In genomic region chr10:103787251-103787816, GRCh38 we compare ENCODE assay signal across 18 cellular contexts.
DNase-seq lines count a peak whose midpoint lies in the region; TF ChIP-seq lines count a peak whose summit lies in the region.
"Had no signal": no experiment of that assay in that cellular context is flagged by ENCODE, and none has a peak within 500 bp of the region (broad histone marks: within the 10 kb centered on the region; RNA-seq: fewer than 3 reads in every experiment).

No MANE protein-coding gene starts in this region.

- H2BK12ac ChIP-seq in neuronal stem cell (ENCODE audit: low read length), result no peak overlapping the region

- no peak overlapping the region for H2BK120ac ChIP-seq in neuronal stem cell (ENCODE audit: low read depth, low read length)

- no peak overlapping the region for H3K4ac ChIP-seq in neuronal stem cell (ENCODE audit: low read length)

- no peak overlapping the region for H4K91ac ChIP-seq in neuronal stem cell (ENCODE audit: low read depth, low read length, poor library complexity)

- H3K4me1 Mint-ChIP-seq in activated T-helper 1 cell treated with anti-CD3 and anti-CD28 coated beads, Interleukin-12 subunit alpha, Interleukin-12 subunit beta, Interleukin-2, Interleukin-4 antibody, amounts not matched to agents 30 ng/mL and 10 ng/mL and 1 ng/mL, durations not matched to agents 14 hours and 24 hours and 36 hours (ENCODE audit: low read depth), result peaks cover 13% of the 10 kb centered on the region

- H3K27ac ChIP-seq in BLaER1 (no peak overlapping the region; the same call in 1 of the 2 replicates), esophagus squamous epithelium (peak overlapping the region; percentile 6 to 94 (median 90)), neuronal stem cell (replicated peaks; ENCODE audit: low read length) (no peak overlapping the region)

- no peaks in the 10 kb centered on the region for H3K79me1 ChIP-seq in neuronal stem cell (ENCODE audit: low read depth, low read length)

- H3K9me3 Mint-ChIP-seq in activated T-helper 1 cell treated with anti-CD3 and anti-CD28 coated beads, Interleukin-12 subunit alpha, Interleukin-12 subunit beta, Interleukin-2, Interleukin-4 antibody, amounts not matched to agents 30 ng/mL and 10 ng/mL and 1 ng/mL, durations not matched to agents 14 hours and 24 hours and 36 hours, result no peaks in the 10 kb centered on the region
- H3K9me3 Mint-ChIP-seq: CD4-positive, alpha-beta memory T cell had no signal

- peaks cover 62% of the 10 kb centered on the region for H3K36me3 ChIP-seq in BLaER1
- H3K36me3 ChIP-seq in esophagus squamous epithelium, result peaks cover 0 to 5% (median 0%) of the 10 kb centered on the region in 3 donors
- H3K36me3 ChIP-seq in neuronal stem cell (replicated peaks in 1 of 2; ENCODE audit: control insufficient read depth in 2 of 2, insufficient read depth in 2 of 2, low read length in 2 of 2), result peaks cover 0 to 5% of the 10 kb centered on the region in 2 donors

- no peaks in the 10 kb centered on the region for H3K9me3 ChIP-seq in BLaER1
- H3K9me3 ChIP-seq in esophagus squamous epithelium, result no peaks in the 10 kb centered on the region
- no peaks in the 10 kb centered on the region for H3K9me3 ChIP-seq in neuronal stem cell (replicated peaks in 1 of 2; ENCODE audit: control insufficient read depth in 2 of 2, insufficient read depth in 1 of 2, low read depth in 1 of 2, low read length in 2 of 2)
- H3K9me3 ChIP-seq: Caco-2 had no signal

- peak overlapping the region; percentile 12 for H3K18ac ChIP-seq in neuronal stem cell (ENCODE audit: low read length)

- H2AFZ ChIP-seq in neuronal stem cell (ENCODE audit: low read length), result no peak overlapping the region

- H4K8ac ChIP-seq in neuronal stem cell (ENCODE audit: low read depth, low read length), result no peak overlapping the region

- no peak for TF ChIP-seq POLR2A in esophagus squamous epithelium (IDR thresholded peaks at IDR 0.05)

- no peak overlapping the region for H3K14ac ChIP-seq in neuronal stem cell (ENCODE audit: low read length)

- WGBS in esophagus squamous epithelium, 2 donors, result 100% methylated on average over 1 of the region's 4 CpGs; no CpG with 5 or more reads in 1 of the 2 donors
- WGBS in neuronal stem cell (ENCODE audit: extremely low coverage in 2 of 2, insufficient read length in 2 of 2, insufficient replicate concordance in 1 of 2), 2 donors, result no CpG with 5 or more reads among the region's 4 CpGs

- peaks cover 84% of the 10 kb centered on the region for H4K20me1 ChIP-seq in BLaER1

- H3K4me2 ChIP-seq in BLaER1, result peak overlapping the region; percentile 58
- H3K4me2 ChIP-seq in neuronal stem cell (ENCODE audit: insufficient read depth, low read length, poor library complexity, severe bottlenecking), result no peak overlapping the region

- H3K23ac ChIP-seq in neuronal stem cell (ENCODE audit: low read depth, low read length, poor library complexity), result no peak overlapping the region

- H3K4me3 ChIP-seq in BLaER1 (no peak overlapping the region), esophagus squamous epithelium (no peak overlapping the region), neuronal stem cell (ENCODE audit: low read length in 2 of 2) (no peak overlapping the region)

- H3K4me3 Mint-ChIP-seq in activated T-helper 1 cell treated with anti-CD3 and anti-CD28 coated beads, Interleukin-12 subunit alpha, Interleukin-12 subunit beta, Interleukin-2, Interleukin-4 antibody, amounts not matched to agents 30 ng/mL and 10 ng/mL and 1 ng/mL, durations not matched to agents 14 hours and 24 hours and 36 hours, result no peak overlapping the region
- H3K4me3 Mint-ChIP-seq: CD4-positive, alpha-beta memory T cell had no signal

- intact Hi-C loops in esophagus squamous epithelium (cut with DNase I), result loop anchor here (10.0 kb wide), 1 partner anchor 67 kb away; the partner anchor contains the start of gene SH3PXD2A
- intact Hi-C loops in activated T-helper 1 cell treated with anti-CD3 and anti-CD28 coated beads, Interleukin-12 subunit alpha, Interleukin-12 subunit beta, Interleukin-2, Interleukin-4 antibody, amounts not matched to agents 30 ng/mL and 10 ng/mL and 1 ng/mL, durations not matched to agents 14 hours and 24 hours and 36 hours (cut with micrococcal nuclease), result no loop called here

- H2BK5ac ChIP-seq in neuronal stem cell (ENCODE audit: low read length), result no peak overlapping the region

- H3K36me3 Mint-ChIP-seq in activated T-helper 1 cell treated with anti-CD3 and anti-CD28 coated beads, Interleukin-12 subunit alpha, Interleukin-12 subunit beta, Interleukin-2, Interleukin-4 antibody, amounts not matched to agents 30 ng/mL and 10 ng/mL and 1 ng/mL, durations not matched to agents 14 hours and 24 hours and 36 hours (ENCODE audit: low read depth), result no peaks in the 10 kb centered on the region
- H3K36me3 Mint-ChIP-seq: CD4-positive, alpha-beta memory T cell had no signal

- H3K27me3 ChIP-seq in BLaER1 (no peaks in the 10 kb centered on the region), esophagus squamous epithelium (no peaks in the 10 kb centered on the region), neuronal stem cell (ENCODE audit: control insufficient read depth in 3 of 3, insufficient read depth in 3 of 3, low read depth in 1 of 3, low read length in 3 of 3) (no peaks in the 10 kb centered on the region)

- H3K27me3 Mint-ChIP-seq in activated T-helper 1 cell treated with anti-CD3 and anti-CD28 coated beads, Interleukin-12 subunit alpha, Interleukin-12 subunit beta, Interleukin-2, Interleukin-4 antibody, amounts not matched to agents 30 ng/mL and 10 ng/mL and 1 ng/mL, durations not matched to agents 14 hours and 24 hours and 36 hours (ENCODE audit: insufficient read depth), result peaks cover 13% of the 10 kb centered on the region

- no peak for TF ChIP-seq RAD21 in Ishikawa (IDR thresholded peaks at IDR 0.05; ENCODE audit: low read depth)

- H2AK5ac ChIP-seq in neuronal stem cell (ENCODE audit: low read depth, low read length), result no peak overlapping the region

- TF ChIP-seq EP300 in Ishikawa (IDR thresholded peaks at IDR 0.05; ENCODE audit: borderline replicate concordance), result no peak

- DNase-seq in esophagus squamous epithelium (lab: John Stamatoyannopoulos, UW), result no peak
- DNase-seq in neuronal stem cell (ENCODE audit: low spot score), result no peak
- DNase-seq in NCI-H1694 treated with DMSO at 0.1 percent for 48 hours (lab: John Stamatoyannopoulos, UW), result no peak
- DNase-seq in T-helper 1 cell, result no peak
- no peak for DNase-seq in activated T-helper 1 cell treated with anti-CD3 and anti-CD28 coated beads, Interleukin-12 subunit alpha, Interleukin-12 subunit beta, Interleukin-2, Interleukin-4 antibody, amounts not matched to agents 30 ng/mL and 10 ng/mL and 1 ng/mL, durations not matched to agents 14 hours and 24 hours and 36 hours (ENCODE audit: low spot score)
- DNase-seq: Caco-2; CD4-positive, alpha-beta memory T cell; DMS153; GOT3; HCEC 1CT; MM.1S; NCI-H1092; NCI-H1436; NCI-H1930; NCI-H510A; NCI-H748 treated with DMSO at 0.1 percent for 48 hours had no signal

- peaks cover 80% of the 10 kb centered on the region for H3K4me1 ChIP-seq in BLaER1
- H3K4me1 ChIP-seq in esophagus squamous epithelium, result peaks cover 49 to 100% (median 65%) of the 10 kb centered on the region in 3 donors
- peaks cover 0 to 4% of the 10 kb centered on the region in 2 donors for H3K4me1 ChIP-seq in neuronal stem cell (ENCODE audit: control insufficient read depth in 2 of 2, insufficient read depth in 1 of 2, low read depth in 1 of 2, low read length in 2 of 2)

- H3K9ac ChIP-seq in BLaER1, result no peak overlapping the region
- H3K9ac ChIP-seq in neuronal stem cell (ENCODE audit: low read depth, low read length, poor library complexity), result no peak overlapping the region

- H3K27ac Mint-ChIP-seq in activated T-helper 1 cell treated with anti-CD3 and anti-CD28 coated beads, Interleukin-12 subunit alpha, Interleukin-12 subunit beta, Interleukin-2, Interleukin-4 antibody, amounts not matched to agents 30 ng/mL and 10 ng/mL and 1 ng/mL, durations not matched to agents 14 hours and 24 hours and 36 hours, result no peak overlapping the region
- H3K27ac Mint-ChIP-seq: CD4-positive, alpha-beta memory T cell had no signal

- H2BK15ac ChIP-seq in neuronal stem cell (ENCODE audit: low read length), result no peak overlapping the region

- no peak for TF ChIP-seq CTCF in esophagus squamous epithelium (IDR thresholded peaks at IDR 0.05)

TF ChIP-seq in Ishikawa, 13 proteins besides CTCF, POLR2A, EP300 and RAD21:
- TF ChIP-seq TEAD4 (IDR thresholded peaks at IDR 0.05) (no peak), NFIC (IDR thresholded peaks at IDR 0.05) (peak; percentile 39; the same call in 1 of the 2 replicates), TAF1 (IDR thresholded peaks at IDR 0.05; ENCODE audit: low read depth) (no peak)

Comparison
In these comparisons a context has a peak if more than half of its experiments do, and no peak if none do; other contexts are left out.
1. H3K27ac ChIP-seq: peak in esophagus squamous epithelium (4 of 4); none in BLaER1 (single experiment) and neuronal stem cell (single experiment).